ENCODE assay signal across 8 cellular contexts in the genomic region with DNA sequence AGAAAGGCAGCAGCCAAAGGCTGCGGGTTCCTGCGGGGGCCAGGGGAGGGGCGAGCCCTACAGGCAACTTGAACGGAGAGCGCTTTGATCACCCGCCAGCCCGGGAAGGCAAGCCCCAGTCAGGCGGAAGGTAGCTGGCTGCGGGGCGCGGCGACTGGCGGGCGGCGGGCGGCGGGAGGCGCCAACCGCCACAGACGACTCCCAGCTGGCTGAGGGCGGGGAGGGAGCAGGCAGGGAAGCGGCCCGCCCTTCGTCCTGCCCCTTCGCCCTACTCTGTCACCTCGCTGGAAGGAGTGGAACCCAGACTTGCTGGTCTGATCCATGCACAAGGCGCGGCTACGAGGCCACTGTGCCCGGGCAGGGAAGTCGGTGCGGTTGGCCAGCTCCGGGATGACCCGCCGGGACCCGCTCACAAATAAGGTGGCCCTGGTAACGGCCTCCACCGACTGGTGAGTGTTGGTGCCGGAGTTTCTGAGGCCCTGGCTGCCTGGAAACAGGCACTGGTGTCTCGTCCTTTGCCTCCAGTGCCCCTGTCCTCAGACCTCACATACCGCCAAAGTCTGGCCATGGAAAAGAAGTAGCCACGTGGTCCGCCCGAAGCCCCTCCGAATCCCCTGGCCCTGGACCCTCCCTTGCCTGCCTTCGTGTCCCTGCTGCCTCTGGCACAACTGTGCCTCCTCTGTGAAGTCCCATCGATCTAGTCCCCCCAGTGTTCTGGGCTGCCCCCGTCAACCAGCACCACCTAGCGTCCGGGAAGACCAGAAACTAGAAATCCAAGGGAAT. TPM values are rescaled to one million over a fixed set of nuclear protein-coding genes. Genes with fewer than 3 reads are reported as not detected.
DNase-seq lines count a peak whose midpoint lies in the region; ATAC-seq and TF ChIP-seq lines count a peak whose summit lies in the region.
"Not testable (repeated sequence)": the region's sequence is repeated elsewhere in the genome, so short reads cannot be mapped to it uniquely, and the experiment has no call there.

No MANE protein-coding gene starts in this region.

- H3K36me3 Mint-ChIP-seq in activated naive CD4-positive, alpha-beta T cell treated with anti-CD3 and anti-CD28 coated beads for 36 hours (ENCODE audit: low read depth); nephron (ENCODE audit: low read depth): not testable (repeated sequence)

- TF ChIP-seq CTCF in HEK293 (tag by site-specific recombination; IDR thresholded peaks at IDR 0.05) (peak; percentile 89), NB4 (IDR thresholded peaks at IDR 0.05; ENCODE audit: low read depth, low read length) (peak; percentile 80), foreskin keratinocyte (conservative IDR thresholded peaks at IDR 0.05) (peak; percentile 78), nephron (IDR thresholded peaks at IDR 0.05; ENCODE audit: unreplicated experiment in 3 of 3) (peak; percentile 76 to 77 (median 76))

- H3K36me3 ChIP-seq in HEK293 (ENCODE audit: control insufficient read depth in 2 of 2, insufficient read depth in 1 of 2, low read length in 2 of 2), result not testable (repeated sequence)

- not testable (repeated sequence) for H3K27me3 Mint-ChIP-seq in activated naive CD4-positive, alpha-beta T cell treated with anti-CD3 and anti-CD28 coated beads for 36 hours (ENCODE audit: low read depth); nephron (ENCODE audit: low read depth); stimulated activated naive CD8-positive, alpha-beta T cell treated with anti-CD3 and anti-CD28 coated beads, Interleukin-15, amount 100 ng/mL, for 72 hours

- H3K27ac Mint-ChIP-seq in activated naive CD4-positive, alpha-beta T cell treated with anti-CD3 and anti-CD28 coated beads for 36 hours, result peak overlapping the region; percentile 83
- H3K27ac Mint-ChIP-seq in nephron, result peak overlapping the region; percentile 92 to 98 (median 96)
- peak overlapping the region; percentile 87 to 91 for H3K27ac Mint-ChIP-seq in stimulated activated naive CD8-positive, alpha-beta T cell treated with anti-CD3 and anti-CD28 coated beads, Interleukin-15, amount 100 ng/mL, for 72 hours

- not testable (repeated sequence) for H3K4me1 Mint-ChIP-seq in activated naive CD4-positive, alpha-beta T cell treated with anti-CD3 and anti-CD28 coated beads for 36 hours (ENCODE audit: low read depth); nephron
- H3K4me1 Mint-ChIP-seq in stimulated activated naive CD8-positive, alpha-beta T cell treated with anti-CD3 and anti-CD28 coated beads, Interleukin-15, amount 100 ng/mL, for 72 hours, result peaks cover 15% of the 10 kb centered on the region

- peak overlapping the region; percentile 58 for H3K4me3 ChIP-seq in HEK293 (ENCODE audit: low read depth, low read length)
- H3K4me3 ChIP-seq in NB4 (ENCODE audit: low read depth, low read length), result peak overlapping the region; percentile 61

- H3K4me3 Mint-ChIP-seq in activated naive CD4-positive, alpha-beta T cell treated with anti-CD3 and anti-CD28 coated beads for 36 hours, result peak overlapping the region; percentile 91
- peak overlapping the region; percentile 90 to 95 (median 93) for H3K4me3 Mint-ChIP-seq in nephron
- H3K4me3 Mint-ChIP-seq in stimulated activated naive CD8-positive, alpha-beta T cell treated with anti-CD3 and anti-CD28 coated beads, Interleukin-15, amount 100 ng/mL, for 72 hours, result peak overlapping the region; percentile 89 to 96

- intact Hi-C loops in activated naive CD4-positive, alpha-beta T cell treated with anti-CD3 and anti-CD28 coated beads for 36 hours (cut with micrococcal nuclease), result loop anchor here (1.0 kb wide), 6 partner anchors 17 to 125 kb away; a partner anchor contains a TSS

- H3K9me3 ChIP-seq in HEK293 (ENCODE audit: control insufficient read depth, insufficient read depth, low read depth, low read length), result not testable (repeated sequence)

- H3K27ac ChIP-seq in HEK293 (ENCODE audit: extremely low read depth, low read depth, low read length), result peak overlapping the region; percentile 80
- H3K27ac ChIP-seq in foreskin keratinocyte, result not testable (repeated sequence)

- CTCF ChIA-PET in HEK293 (lab: Yijun Ruan, JAX), result interaction anchor here (0.8 kb wide), 1 partner anchor 13 kb away, joined by 4 read pairs; no protein-coding TSS in a partner anchor
- CTCF ChIA-PET in activated naive CD4-positive, alpha-beta T cell treated with anti-CD3 and anti-CD28 coated beads for 36 hours (lab: Charles Lee), result interaction anchor here (0.8 to 1.2 kb wide), 5 partner anchors 11 to 260 kb away, joined by 3 to 4 read pairs (median 3); a partner anchor contains a TSS

- TF ChIP-seq POLR2A in NB4 (IDR thresholded peaks at IDR 0.05; ENCODE audit: extremely low read depth, insufficient read length), result peak; percentile 54

- not testable (repeated sequence) for H3K27me3 ChIP-seq in foreskin keratinocyte

- ATAC-seq in foreskin keratinocyte, result peak; percentile 91
- peak; percentile 87 for ATAC-seq in stimulated activated naive CD8-positive, alpha-beta T cell treated with anti-CD3 and anti-CD28 coated beads, Interleukin-15, amount 100 ng/mL, for 72 hours

- DNase-seq in ELR (ENCODE audit: low read depth) (peak; percentile 69), NB4 (ENCODE audit: low read depth) (peak; percentile 84), SIG-M5 treated with dmso at 0.1 percent for 504 hours (lab: John Stamatoyannopoulos, UW; ENCODE audit: unreplicated experiment) (peak; percentile 75), foreskin keratinocyte (peak; percentile 45 to 68)
- DNase-seq in activated naive CD4-positive, alpha-beta T cell treated with anti-CD3 and anti-CD28 coated beads for 36 hours, result peak; percentile 78
- DNase-seq in stimulated activated naive CD8-positive, alpha-beta T cell treated with anti-CD3 and anti-CD28 coated beads, Interleukin-15, amount 100 ng/mL, for 72 hours, result peak; percentile 67 to 68

- H3K9me3 Mint-ChIP-seq in activated naive CD4-positive, alpha-beta T cell treated with anti-CD3 and anti-CD28 coated beads for 36 hours, result peaks cover 11% of the 10 kb centered on the region
- peaks cover 20% of the 10 kb centered on the region for H3K9me3 Mint-ChIP-seq in nephron
- H3K9me3 Mint-ChIP-seq in stimulated activated naive CD8-positive, alpha-beta T cell treated with anti-CD3 and anti-CD28 coated beads, Interleukin-15, amount 100 ng/mL, for 72 hours, result peaks cover 3 to 12% of the 10 kb centered on the region in 2 donors

- H3K4me1 ChIP-seq in HEK293 (ENCODE audit: control insufficient read depth, insufficient read depth, low read length); foreskin keratinocyte: not testable (repeated sequence)

- POLR2A ChIA-PET in HEK293 (lab: Yijun Ruan, JAX), result interaction anchor here (0.6 to 1.2 kb wide), 4 partner anchors 28 to 159 kb away, joined by 3 to 4 read pairs (median 3); a partner anchor contains a TSS

TF ChIP-seq in HEK293, 187 proteins besides CTCF, POLR2A, EP300 and RAD21 (continues in another document):
- TF ChIP-seq ZNF701 (tag by site-specific recombination; IDR thresholded peaks at IDR 0.05) (peak; percentile 84), ZNF394 (tag by site-specific recombination; IDR thresholded peaks at IDR 0.05; ENCODE audit: borderline replicate concordance) (peak; percentile 28; the same call in 1 of the 2 replicates), ZNF10 (tag by site-specific recombination; IDR thresholded peaks at IDR 0.05) (peak; percentile 46; the same call in 1 of the 2 replicates), ZFP37 (tag by site-specific recombination; IDR thresholded peaks at IDR 0.05) (peak; percentile 64; the same call in 1 of the 2 replicates), ZNF223 (tag by site-specific recombination; IDR thresholded peaks at IDR 0.05) (peak; percentile 89)
- TF ChIP-seq, protein P1, sequence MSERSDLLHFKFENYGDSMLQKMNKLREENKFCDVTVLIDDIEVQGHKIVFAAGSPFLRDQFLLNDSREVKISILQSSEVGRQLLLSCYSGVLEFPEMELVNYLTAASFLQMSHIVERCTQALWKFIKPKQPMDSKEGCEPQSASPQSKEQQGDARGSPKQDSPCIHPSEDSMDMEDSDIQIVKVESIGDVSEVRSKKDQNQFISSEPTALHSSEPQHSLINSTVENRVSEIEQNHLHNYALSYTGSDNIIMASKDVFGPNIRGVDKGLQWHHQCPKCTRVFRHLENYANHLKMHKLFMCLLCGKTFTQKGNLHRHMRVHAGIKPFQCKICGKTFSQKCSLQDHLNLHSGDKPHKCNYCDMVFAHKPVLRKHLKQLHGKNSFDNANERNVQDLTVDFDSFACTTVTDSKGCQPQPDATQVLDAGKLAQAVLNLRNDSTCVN (tag by site-specific recombination; optimal IDR thresholded peaks at IDR 0.05), result peak; percentile 53
- TF ChIP-seq, protein P2, sequence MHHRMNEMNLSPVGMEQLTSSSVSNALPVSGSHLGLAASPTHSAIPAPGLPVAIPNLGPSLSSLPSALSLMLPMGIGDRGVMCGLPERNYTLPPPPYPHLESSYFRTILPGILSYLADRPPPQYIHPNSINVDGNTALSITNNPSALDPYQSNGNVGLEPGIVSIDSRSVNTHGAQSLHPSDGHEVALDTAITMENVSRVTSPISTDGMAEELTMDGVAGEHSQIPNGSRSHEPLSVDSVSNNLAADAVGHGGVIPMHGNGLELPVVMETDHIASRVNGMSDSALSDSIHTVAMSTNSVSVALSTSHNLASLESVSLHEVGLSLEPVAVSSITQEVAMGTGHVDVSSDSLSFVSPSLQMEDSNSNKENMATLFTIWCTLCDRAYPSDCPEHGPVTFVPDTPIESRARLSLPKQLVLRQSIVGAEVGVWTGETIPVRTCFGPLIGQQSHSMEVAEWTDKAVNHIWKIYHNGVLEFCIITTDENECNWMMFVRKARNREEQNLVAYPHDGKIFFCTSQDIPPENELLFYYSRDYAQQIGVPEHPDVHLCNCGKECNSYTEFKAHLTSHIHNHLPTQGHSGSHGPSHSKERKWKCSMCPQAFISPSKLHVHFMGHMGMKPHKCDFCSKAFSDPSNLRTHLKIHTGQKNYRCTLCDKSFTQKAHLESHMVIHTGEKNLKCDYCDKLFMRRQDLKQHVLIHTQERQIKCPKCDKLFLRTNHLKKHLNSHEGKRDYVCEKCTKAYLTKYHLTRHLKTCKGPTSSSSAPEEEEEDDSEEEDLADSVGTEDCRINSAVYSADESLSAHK (tag by site-specific recombination; IDR thresholded peaks at IDR 0.05), result peak; percentile 80

RNA-seq across cellular contexts. Expression of a gene that starts 15.4 kb away (rescaled TPM):
- under 1 TPM; 0.48 to 0.99 TPM for total RNA-seq in activated naive CD4-positive, alpha-beta T cell treated with anti-CD3 and anti-CD28 coated beads for 36 hours
- total RNA-seq in foreskin keratinocyte, result 0.07 TPM in 2 replicates
- polyA plus RNA-seq in foreskin keratinocyte, result 0.03 TPM in 1 of 2 replicates, not detected in the other

RNA-seq across cellular contexts. Expression of a gene that starts 35.0 kb away (rescaled TPM):
- total RNA-seq in activated naive CD4-positive, alpha-beta T cell treated with anti-CD3 and anti-CD28 coated beads for 36 hours, result not detected
- total RNA-seq in foreskin keratinocyte, result not detected in 2 replicates
- not detected in 2 replicates for polyA plus RNA-seq in foreskin keratinocyte

RNA-seq across cellular contexts. Expression of a gene that starts 47.6 kb away (rescaled TPM):
- total RNA-seq in activated naive CD4-positive, alpha-beta T cell treated with anti-CD3 and anti-CD28 coated beads for 36 hours, result 10 to 100 TPM; 26.2 to 26.3 TPM
- 18.4 and 27.7 TPM in 2 replicates for total RNA-seq in foreskin keratinocyte
- 29.5 and 43.7 TPM in 2 replicates for polyA plus RNA-seq in foreskin keratinocyte

RNA-seq across cellular contexts. Expression of a gene that starts 57.7 kb away (rescaled TPM):
- 100 to 1,000 TPM; 117 TPM for total RNA-seq in activated naive CD4-positive, alpha-beta T cell treated with anti-CD3 and anti-CD28 coated beads for 36 hours
- total RNA-seq in foreskin keratinocyte, result 41.0 and 67.9 TPM in 2 replicates
- 49.2 and 81.1 TPM in 2 replicates for polyA plus RNA-seq in foreskin keratinocyte
